Comparison of ENCODE assay signal across 8 cellular contexts in genomic region chr12:116878567-116879508, GRCh38. TPM values are rescaled to one million over a fixed set of nuclear protein-coding genes. Genes with fewer than 3 reads are reported as not detected.
DNase-seq lines count a peak whose midpoint lies in the region; ATAC-seq and TF ChIP-seq lines count a peak whose summit lies in the region.

No MANE protein-coding gene starts in this region.

- H3K4me1 ChIP-seq in naive thymus-derived CD4-positive, alpha-beta T cell (ENCODE audit: control insufficient read depth in 2 of 2, insufficient read depth in 2 of 2, low read length in 2 of 2), result peaks cover 7 to 31% of the 10 kb centered on the region in 2 donors

- no peaks in the 10 kb centered on the region for H3K36me3 Mint-ChIP-seq in CD4-positive, alpha-beta T cell (ENCODE audit: low read depth)
- peaks cover 10% of the 10 kb centered on the region for H3K36me3 Mint-ChIP-seq in chondrocyte (ENCODE audit: low read depth)
- peaks cover 0 to 7% (median 0%) of the 10 kb centered on the region in 5 donors for H3K36me3 Mint-ChIP-seq in naive thymus-derived CD4-positive, alpha-beta T cell

- H3K27me3 ChIP-seq in CD4-positive, alpha-beta T cell (ENCODE audit: control insufficient read depth, insufficient read depth, low read length), result peaks cover 82% of the 10 kb centered on the region
- H3K27me3 ChIP-seq in naive thymus-derived CD4-positive, alpha-beta T cell (ENCODE audit: control insufficient read depth in 2 of 2, insufficient read depth in 2 of 2, low read length in 2 of 2), result peaks cover 0 to 14% of the 10 kb centered on the region in 2 donors

- intact Hi-C loops in CD4-positive, alpha-beta T cell (cut with DNase I, micrococcal nuclease), result no loop called here
- intact Hi-C loops in naive thymus-derived CD4-positive, alpha-beta T cell (cut with micrococcal nuclease), result no loop called here

- no peak overlapping the region for H3K27ac ChIP-seq in CD4-positive, alpha-beta T cell (ENCODE audit: low read depth, low read length)
- H3K27ac ChIP-seq in naive thymus-derived CD4-positive, alpha-beta T cell (ENCODE audit: low read depth, low read length), result no peak overlapping the region

- H3K4me3 Mint-ChIP-seq in CD4-positive, alpha-beta T cell, result peak overlapping the region; percentile 62
- peak overlapping the region; percentile 76 for H3K4me3 Mint-ChIP-seq in chondrocyte (ENCODE audit: unreplicated experiment)
- peak overlapping the region; percentile 66 to 97 (median 80) for H3K4me3 Mint-ChIP-seq in naive thymus-derived CD4-positive, alpha-beta T cell

- TF ChIP-seq CTCF in CD4-positive, alpha-beta T cell (IDR thresholded peaks at IDR 0.05), result no peak
- TF ChIP-seq CTCF in chondrocyte (IDR thresholded peaks at IDR 0.05), result no peak

- no peak overlapping the region for H3K4me3 ChIP-seq in naive thymus-derived CD4-positive, alpha-beta T cell (ENCODE audit: low read length)

- ATAC-seq in CD4-positive, alpha-beta T cell (ENCODE audit: poor library complexity), result no peak
- no peak for ATAC-seq in naive thymus-derived CD4-positive, alpha-beta T cell
- no peak for ATAC-seq in GM19452 (IDR thresholded peaks at IDR 0.05; ENCODE audit: unreplicated experiment)

- H3K9me3 Mint-ChIP-seq in CD4-positive, alpha-beta T cell, result no peaks in the 10 kb centered on the region
- peaks cover 8% of the 10 kb centered on the region for H3K9me3 Mint-ChIP-seq in chondrocyte (ENCODE audit: low read depth)
- peaks cover 0 to 19% (median 5%) of the 10 kb centered on the region in 11 donors for H3K9me3 Mint-ChIP-seq in naive thymus-derived CD4-positive, alpha-beta T cell

- CTCF ChIA-PET in CD4-positive, alpha-beta T cell (lab: Charles Lee), result no interaction called here
- CTCF ChIA-PET in naive thymus-derived CD4-positive, alpha-beta T cell (lab: Charles Lee), result no interaction called here

- no peaks in the 10 kb centered on the region for H3K36me3 ChIP-seq in naive thymus-derived CD4-positive, alpha-beta T cell (ENCODE audit: control insufficient read depth in 2 of 3, insufficient read depth in 3 of 3, low read length in 3 of 3)

- POLR2A ChIA-PET in CD4-positive, alpha-beta T cell (lab: Charles Lee), result no interaction called here
- POLR2A ChIA-PET in naive thymus-derived CD4-positive, alpha-beta T cell (lab: Charles Lee), result no interaction called here

- H3K4me1 Mint-ChIP-seq in CD4-positive, alpha-beta T cell (ENCODE audit: low read depth), result peaks cover 38% of the 10 kb centered on the region
- H3K4me1 Mint-ChIP-seq in chondrocyte (ENCODE audit: low read depth), result peaks cover 38% of the 10 kb centered on the region
- peaks cover 28 to 44% (median 40%) of the 10 kb centered on the region in 7 donors for H3K4me1 Mint-ChIP-seq in naive thymus-derived CD4-positive, alpha-beta T cell

- in situ Hi-C loops in KBM-7 (cut with MboI; ENCODE audit: low pct_unique_long_range_greater_than_20kb, low sequenced_read_pairs), result no loop called here

- peaks cover 85% of the 10 kb centered on the region for H3K27me3 Mint-ChIP-seq in CD4-positive, alpha-beta T cell
- H3K27me3 Mint-ChIP-seq in chondrocyte (ENCODE audit: low read depth), result peaks cover 55% of the 10 kb centered on the region
- H3K27me3 Mint-ChIP-seq in naive thymus-derived CD4-positive, alpha-beta T cell, result peaks cover 73 to 89% (median 83%) of the 10 kb centered on the region in 5 donors

- DNase-seq in CD4-positive, alpha-beta T cell, result no peak
- DNase-seq in KBM-7 (peak; percentile 19), chondrocyte (ENCODE audit: low spot score) (no peak), OCI-M2 (lab: John Stamatoyannopoulos, UW; ENCODE audit: unreplicated experiment) (no peak), COLO829 (ENCODE audit: low spot score) (no peak), cerebellum (ENCODE audit: low spot score) (no peak)
- DNase-seq in naive thymus-derived CD4-positive, alpha-beta T cell, result no peak

- H3K9me3 ChIP-seq in CD4-positive, alpha-beta T cell (ENCODE audit: control insufficient read depth, low read length), result peaks cover 7% of the 10 kb centered on the region
- H3K9me3 ChIP-seq in naive thymus-derived CD4-positive, alpha-beta T cell (ENCODE audit: control insufficient read depth in 2 of 3, low read length in 3 of 3), result no peaks in the 10 kb centered on the region

- H3K27ac Mint-ChIP-seq in CD4-positive, alpha-beta T cell, result no peak overlapping the region
- peak overlapping the region; percentile 22 for H3K27ac Mint-ChIP-seq in chondrocyte (ENCODE audit: unreplicated experiment)
- no peak overlapping the region for H3K27ac Mint-ChIP-seq in naive thymus-derived CD4-positive, alpha-beta T cell

RNA-seq across cellular contexts. Expression of gene HRK, which starts 2.4 kb away (rescaled TPM):
- not detected for total RNA-seq in CD4-positive, alpha-beta T cell
- total RNA-seq in chondrocyte (0.31 to 0.80 TPM (median 0.49 TPM) in 3 replicates), cerebellum (2.0 TPM)
- total RNA-seq in naive thymus-derived CD4-positive, alpha-beta T cell, result 1 to 10 TPM in 1 of 5 experiments, not detected in 4; 1.1 TPM
- polyA plus RNA-seq in naive thymus-derived CD4-positive, alpha-beta T cell, result not detected

RNA-seq across cellular contexts. Expression of gene FBXW8, which starts 31.9 kb away (rescaled TPM):
- 1 to 10 TPM; 6.6 to 7.3 TPM for total RNA-seq in CD4-positive, alpha-beta T cell
- total RNA-seq in chondrocyte (30.3 to 33.7 TPM (median 30.8 TPM) in 3 replicates), cerebellum (16.8 TPM)
- total RNA-seq in naive thymus-derived CD4-positive, alpha-beta T cell, result 10 to 100 TPM; 10.8 to 13.2 (median 12.6) TPM
- 1 to 10 TPM; 4.8 to 8.4 TPM for polyA plus RNA-seq in naive thymus-derived CD4-positive, alpha-beta T cell
